In genomic region chr3:81554805-81555204, GRCh38 we compare ENCODE assay signal across 14 cellular contexts.
DNase-seq lines count a peak whose midpoint lies in the region; ATAC-seq and TF ChIP-seq lines count a peak whose summit lies in the region.
"Had no signal": no experiment of that assay in that cellular context is flagged by ENCODE, and none has a peak within 500 bp of the region (broad histone marks: within the 10 kb centered on the region; RNA-seq: fewer than 3 reads in every experiment).

No MANE protein-coding gene starts in this region.

- peaks cover 23% of the 10 kb centered on the region for H3K4me1 ChIP-seq in PC-3 (ENCODE audit: insufficient read depth, low read length)
- H3K4me1 ChIP-seq in mesodermal cell (ENCODE audit: control insufficient read depth, insufficient read depth, low read length, poor library complexity, severe bottlenecking) = no peaks in the 10 kb centered on the region
- H3K4me1 ChIP-seq in BE2C = peaks cover 4% of the 10 kb centered on the region; the same call in 1 of the 2 replicates
- H3K4me1 ChIP-seq: Peyer's patch, prostate gland had no signal

- no peaks in the 10 kb centered on the region for H3K27me3 ChIP-seq in PC-3 (ENCODE audit: low read length)
- no peaks in the 10 kb centered on the region for H3K27me3 ChIP-seq in BE2C
- H3K27me3 ChIP-seq: Peyer's patch, suprapubic skin had no signal

- H3K36me3 ChIP-seq in PC-3 (ENCODE audit: low read depth, low read length) (peaks cover 2% of the 10 kb centered on the region; the same call in 1 of the 2 replicates), mesodermal cell (ENCODE audit: control insufficient read depth, insufficient read depth, low read length) (no peaks in the 10 kb centered on the region), BE2C (no peaks in the 10 kb centered on the region)
- H3K36me3 ChIP-seq: Peyer's patch, prostate gland, suprapubic skin had no signal

- H3K27ac ChIP-seq in PC-3 (ENCODE audit: low read length) (peak overlapping the region; percentile 11; the same call in 1 of the 2 replicates), mesodermal cell (ENCODE audit: low read depth, low read length, severe bottlenecking) (peak overlapping the region; percentile 20)
- H3K27ac ChIP-seq: Peyer's patch, prostate gland, suprapubic skin had no signal

- POLR2A ChIA-PET in PC-3 (lab: Charles Lee; ENCODE audit: unreplicated experiment) = interaction anchor here (0.5 kb wide), 1 partner anchor 197 kb away, joined by 5 read pairs; no protein-coding TSS in a partner anchor

- ATAC-seq in GM19324 (IDR thresholded peaks at IDR 0.05; ENCODE audit: low FRiP score, unreplicated experiment) (peak; percentile 27), PC-3 (peak; percentile 11), HG02970 (IDR thresholded peaks at IDR 0.05; ENCODE audit: low FRiP score, unreplicated experiment) (no peak)

- DNase-seq in PC-3 (no peak), fibroblast of pulmonary artery (ENCODE audit: low read depth) (peak; percentile 76), Kasumi-1 (lab: John Stamatoyannopoulos, UW) (no peak), ecto neural progenitor cell (ENCODE audit: low spot score) (no peak), BE2C (no peak)
- DNase-seq: islet precursor cell, NCI-H2107, NCI-H748 treated with DMSO at 0.1 percent for 48 hours, Peyer's patch had no signal

- BruUV-seq in PC-3 (replicated peaks; lab: Mats Ljungman, UMichigan) = no TSS peak

- no peaks in the 10 kb centered on the region for H3F3A ChIP-seq in PC-3 (ENCODE audit: low read length, unreplicated experiment)

- H3K9ac ChIP-seq in PC-3 (ENCODE audit: low read length) = no peak overlapping the region

- no peaks in the 10 kb centered on the region for H3K9me3 ChIP-seq in PC-3 (ENCODE audit: low read length)
- H3K9me3 ChIP-seq in mesodermal cell (ENCODE audit: control insufficient read depth, low read length) = no peaks in the 10 kb centered on the region
- H3K9me3 ChIP-seq in BE2C = no peaks in the 10 kb centered on the region
- H3K9me3 ChIP-seq: Peyer's patch, prostate gland, suprapubic skin had no signal

- TF ChIP-seq CTCF in PC-3 (conservative IDR thresholded peaks at IDR 0.05; ENCODE audit: low read depth, low read length) (no peak), fibroblast of pulmonary artery (IDR thresholded peaks at IDR 0.05; ENCODE audit: low read length, missing control alignments) (no peak), BE2C (IDR thresholded peaks at IDR 0.05; ENCODE audit: low read depth, low read length) (no peak)

- intact Hi-C loops in PC-3 (cut with micrococcal nuclease) = loop anchor here (5.0 kb wide), 1 partner anchor 63 kb away; no protein-coding TSS in a partner anchor

- no peak overlapping the region for H3K4me3 ChIP-seq in PC-3 (ENCODE audit: low read length)
- H3K4me3 ChIP-seq in fibroblast of pulmonary artery (replicated peaks; ENCODE audit: low read depth, low read length) = no peak overlapping the region
- H3K4me3 ChIP-seq in mesodermal cell (ENCODE audit: extremely low read depth, insufficient read depth, low read length, poor library complexity, severe bottlenecking) = no peak overlapping the region
- H3K4me3 ChIP-seq in BE2C (ENCODE audit: low read depth, low read length) = no peak overlapping the region
- H3K4me3 ChIP-seq: Peyer's patch, prostate gland, suprapubic skin had no signal

- CTCF ChIA-PET in PC-3 (lab: Charles Lee) = no interaction called here

- no peak overlapping the region for H2AFZ ChIP-seq in PC-3 (ENCODE audit: low read length)

- H3K79me2 ChIP-seq in PC-3 (ENCODE audit: low read length) = no peaks in the 10 kb centered on the region

- H3K9me2 ChIP-seq in PC-3 (replicated peaks; ENCODE audit: low read length) = no peaks in the 10 kb centered on the region

- no peaks in the 10 kb centered on the region for H4K20me1 ChIP-seq in PC-3 (ENCODE audit: low read length)

- 0 out of 2 replicates have a peak overlapping the region, but pooled peaks have one; percentile 2 for H3K4me2 ChIP-seq in PC-3 (ENCODE audit: low read length)

- WGBS in mesodermal cell (ENCODE audit: insufficient coverage in 2 of 2), 2 experiments = no CpG with 5 or more reads among the region's 2 CpGs
